Comparison of ENCODE assay signal across 1 cellular context in the genomic region with DNA sequence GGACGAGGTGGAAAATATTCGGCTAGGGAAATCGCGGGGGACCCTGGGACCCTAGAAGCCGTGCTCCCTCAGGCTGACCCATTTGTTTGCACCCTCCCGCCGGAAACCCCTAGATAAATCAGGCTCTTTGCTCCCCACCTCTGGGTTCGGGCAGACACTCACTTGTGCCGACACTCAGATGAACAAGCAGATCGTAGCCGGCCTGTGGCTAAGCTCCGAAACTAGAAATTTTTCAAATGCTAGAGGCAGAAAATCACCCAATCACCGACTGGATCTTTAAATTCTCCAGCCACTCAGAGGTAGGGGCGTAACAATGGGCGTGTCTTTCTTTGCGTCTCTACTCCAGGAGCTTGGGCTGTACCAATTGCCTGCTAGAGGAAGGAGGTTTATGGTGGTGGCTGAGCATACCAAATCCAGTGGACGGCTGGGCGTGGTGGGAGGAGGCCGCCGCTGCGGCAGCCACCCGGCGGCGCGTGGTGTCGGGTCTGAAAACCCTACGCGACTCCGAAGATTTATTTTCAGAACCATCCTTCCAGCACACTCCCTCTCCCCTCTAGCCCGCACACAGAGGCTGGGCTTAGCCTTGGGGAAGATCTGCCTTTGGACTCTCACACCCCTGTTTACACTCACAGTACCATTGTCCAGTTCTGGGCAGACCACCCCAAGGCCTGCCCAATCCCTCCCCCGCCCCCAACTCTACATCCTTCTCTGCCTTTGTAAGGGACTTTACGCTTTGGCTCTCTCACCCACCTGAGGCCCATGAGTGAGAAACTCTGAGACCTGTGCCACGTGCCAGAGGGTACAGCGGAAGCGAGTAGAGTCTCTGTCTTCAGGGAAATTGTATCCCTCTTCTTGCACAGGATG.
TF ChIP-seq lines count a peak whose summit lies in the region.

PIF1 (minus strand) TSS at position 217 of the 864 bp plus-strand sequence. CDS start 1,312 bp downstream, outside the sequence.

TF ChIP-seq in HepG2, 621 proteins besides CTCF, POLR2A, EP300 and RAD21 (continued from another document and continues in another):
- TF ChIP-seq ZBTB40 (IDR thresholded peaks at IDR 0.05) (no peak), ZBTB40 (CRISPR knock-in tag; IDR thresholded peaks at IDR 0.05) (0 out of 2 replicates have a peak, but pooled peaks have one; percentile 9), FOXK2 (IDR thresholded peaks at IDR 0.05) (peak; percentile 86), ZNF230 (CRISPR knock-in tag; IDR thresholded peaks at IDR 0.05) (no peak), SIX4 (CRISPR knock-in tag; IDR thresholded peaks at IDR 0.05) (peak; percentile 14; the same call in 1 of the 2 replicates), ONECUT2 (CRISPR knock-in tag; IDR thresholded peaks at IDR 0.05) (no peak), GTF3A (CRISPR knock-in tag; conservative IDR thresholded peaks at IDR 0.05) (no peak), HNRNPUL1 (IDR thresholded peaks at IDR 0.05; ENCODE audit: low read depth, low read length) (no peak), ZNF775 (CRISPR knock-in tag; IDR thresholded peaks at IDR 0.05; ENCODE audit: borderline replicate concordance) (no peak), ZNF441 (CRISPR knock-in tag; IDR thresholded peaks at IDR 0.05; ENCODE audit: borderline replicate concordance) (peak; percentile 51; the same call in 1 of the 2 replicates), ZNF3 (CRISPR knock-in tag; IDR thresholded peaks at IDR 0.05) (no peak), KLF12 (CRISPR knock-in tag; IDR thresholded peaks at IDR 0.05; ENCODE audit: borderline replicate concordance) (0 out of 2 replicates have a peak, but pooled peaks have one; percentile 24), TIGD3 (CRISPR knock-in tag; IDR thresholded peaks at IDR 0.05; ENCODE audit: borderline replicate concordance) (no peak), SNRNP70 (IDR thresholded peaks at IDR 0.05; ENCODE audit: low read depth, low read length) (no peak), NFE2L1 (CRISPR knock-in tag; IDR thresholded peaks at IDR 0.05; ENCODE audit: borderline replicate concordance) (no peak), PTBP1 (IDR thresholded peaks at IDR 0.05; ENCODE audit: low read depth, low read length, poor library complexity, severe bottlenecking) (no peak)
- TF ChIP-seq, protein P1, sequence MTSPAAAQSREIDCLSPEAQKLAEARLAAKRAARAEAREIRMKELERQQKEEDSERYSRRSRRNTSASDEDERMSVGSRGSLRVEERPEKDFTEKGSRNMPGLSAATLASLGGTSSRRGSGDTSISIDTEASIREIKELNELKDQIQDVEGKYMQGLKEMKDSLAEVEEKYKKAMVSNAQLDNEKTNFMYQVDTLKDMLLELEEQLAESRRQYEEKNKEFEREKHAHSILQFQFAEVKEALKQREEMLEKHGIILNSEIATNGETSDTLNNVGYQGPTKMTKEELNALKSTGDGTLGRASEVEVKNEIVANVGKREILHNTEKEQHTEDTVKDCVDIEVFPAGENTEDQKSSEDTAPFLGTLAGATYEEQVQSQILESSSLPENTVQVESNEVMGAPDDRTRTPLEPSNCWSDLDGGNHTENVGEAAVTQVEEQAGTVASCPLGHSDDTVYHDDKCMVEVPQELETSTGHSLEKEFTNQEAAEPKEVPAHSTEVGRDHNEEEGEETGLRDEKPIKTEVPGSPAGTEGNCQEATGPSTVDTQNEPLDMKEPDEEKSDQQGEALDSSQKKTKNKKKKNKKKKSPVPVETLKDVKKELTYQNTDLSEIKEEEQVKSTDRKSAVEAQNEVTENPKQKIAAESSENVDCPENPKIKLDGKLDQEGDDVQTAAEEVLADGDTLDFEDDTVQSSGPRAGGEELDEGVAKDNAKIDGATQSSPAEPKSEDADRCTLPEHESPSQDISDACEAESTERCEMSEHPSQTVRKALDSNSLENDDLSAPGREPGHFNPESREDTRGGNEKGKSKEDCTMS (CRISPR knock-in tag; conservative IDR thresholded peaks at IDR 0.05) = no peak
- TF ChIP-seq, protein P2, sequence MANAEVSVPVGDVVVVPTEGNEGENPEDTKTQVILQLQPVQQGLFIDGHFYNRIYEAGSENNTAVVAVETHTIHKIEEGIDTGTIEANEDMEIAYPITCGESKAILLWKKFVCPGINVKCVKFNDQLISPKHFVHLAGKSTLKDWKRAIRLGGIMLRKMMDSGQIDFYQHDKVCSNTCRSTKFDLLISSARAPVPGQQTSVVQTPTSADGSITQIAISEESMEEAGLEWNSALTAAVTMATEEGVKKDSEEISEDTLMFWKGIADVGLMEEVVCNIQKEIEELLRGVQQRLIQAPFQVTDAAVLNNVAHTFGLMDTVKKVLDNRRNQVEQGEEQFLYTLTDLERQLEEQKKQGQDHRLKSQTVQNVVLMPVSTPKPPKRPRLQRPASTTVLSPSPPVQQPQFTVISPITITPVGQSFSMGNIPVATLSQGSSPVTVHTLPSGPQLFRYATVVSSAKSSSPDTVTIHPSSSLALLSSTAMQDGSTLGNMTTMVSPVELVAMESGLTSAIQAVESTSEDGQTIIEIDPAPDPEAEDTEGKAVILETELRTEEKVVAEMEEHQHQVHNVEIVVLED (CRISPR knock-in tag; IDR thresholded peaks at IDR 0.05; ENCODE audit: borderline replicate concordance) = peak; percentile 62; the same call in 1 of the 2 replicates
- TF ChIP-seq, protein P3, sequence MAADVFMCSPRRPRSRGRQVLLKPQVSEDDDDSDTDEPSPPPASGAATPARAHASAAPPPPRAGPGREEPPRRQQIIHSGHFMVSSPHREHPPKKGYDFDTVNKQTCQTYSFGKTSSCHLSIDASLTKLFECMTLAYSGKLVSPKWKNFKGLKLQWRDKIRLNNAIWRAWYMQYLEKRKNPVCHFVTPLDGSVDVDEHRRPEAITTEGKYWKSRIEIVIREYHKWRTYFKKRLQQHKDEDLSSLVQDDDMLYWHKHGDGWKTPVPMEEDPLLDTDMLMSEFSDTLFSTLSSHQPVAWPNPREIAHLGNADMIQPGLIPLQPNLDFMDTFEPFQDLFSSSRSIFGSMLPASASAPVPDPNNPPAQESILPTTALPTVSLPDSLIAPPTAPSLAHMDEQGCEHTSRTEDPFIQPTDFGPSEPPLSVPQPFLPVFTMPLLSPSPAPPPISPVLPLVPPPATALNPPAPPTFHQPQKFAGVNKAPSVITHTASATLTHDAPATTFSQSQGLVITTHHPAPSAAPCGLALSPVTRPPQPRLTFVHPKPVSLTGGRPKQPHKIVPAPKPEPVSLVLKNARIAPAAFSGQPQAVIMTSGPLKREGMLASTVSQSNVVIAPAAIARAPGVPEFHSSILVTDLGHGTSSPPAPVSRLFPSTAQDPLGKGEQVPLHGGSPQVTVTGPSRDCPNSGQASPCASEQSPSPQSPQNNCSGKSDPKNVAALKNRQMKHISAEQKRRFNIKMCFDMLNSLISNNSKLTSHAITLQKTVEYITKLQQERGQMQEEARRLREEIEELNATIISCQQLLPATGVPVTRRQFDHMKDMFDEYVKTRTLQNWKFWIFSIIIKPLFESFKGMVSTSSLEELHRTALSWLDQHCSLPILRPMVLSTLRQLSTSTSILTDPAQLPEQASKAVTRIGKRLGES (CRISPR knock-in tag; IDR thresholded peaks at IDR 0.05; ENCODE audit: borderline replicate concordance) = no peak
- TF ChIP-seq, protein P4, sequence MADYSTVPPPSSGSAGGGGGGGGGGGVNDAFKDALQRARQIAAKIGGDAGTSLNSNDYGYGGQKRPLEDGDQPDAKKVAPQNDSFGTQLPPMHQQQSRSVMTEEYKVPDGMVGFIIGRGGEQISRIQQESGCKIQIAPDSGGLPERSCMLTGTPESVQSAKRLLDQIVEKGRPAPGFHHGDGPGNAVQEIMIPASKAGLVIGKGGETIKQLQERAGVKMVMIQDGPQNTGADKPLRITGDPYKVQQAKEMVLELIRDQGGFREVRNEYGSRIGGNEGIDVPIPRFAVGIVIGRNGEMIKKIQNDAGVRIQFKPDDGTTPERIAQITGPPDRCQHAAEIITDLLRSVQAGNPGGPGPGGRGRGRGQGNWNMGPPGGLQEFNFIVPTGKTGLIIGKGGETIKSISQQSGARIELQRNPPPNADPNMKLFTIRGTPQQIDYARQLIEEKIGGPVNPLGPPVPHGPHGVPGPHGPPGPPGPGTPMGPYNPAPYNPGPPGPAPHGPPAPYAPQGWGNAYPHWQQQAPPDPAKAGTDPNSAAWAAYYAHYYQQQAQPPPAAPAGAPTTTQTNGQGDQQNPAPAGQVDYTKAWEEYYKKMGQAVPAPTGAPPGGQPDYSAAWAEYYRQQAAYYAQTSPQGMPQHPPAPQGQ (CRISPR knock-in tag; IDR thresholded peaks at IDR 0.05; ENCODE audit: borderline replicate concordance) = no peak
- TF ChIP-seq, protein P5, sequence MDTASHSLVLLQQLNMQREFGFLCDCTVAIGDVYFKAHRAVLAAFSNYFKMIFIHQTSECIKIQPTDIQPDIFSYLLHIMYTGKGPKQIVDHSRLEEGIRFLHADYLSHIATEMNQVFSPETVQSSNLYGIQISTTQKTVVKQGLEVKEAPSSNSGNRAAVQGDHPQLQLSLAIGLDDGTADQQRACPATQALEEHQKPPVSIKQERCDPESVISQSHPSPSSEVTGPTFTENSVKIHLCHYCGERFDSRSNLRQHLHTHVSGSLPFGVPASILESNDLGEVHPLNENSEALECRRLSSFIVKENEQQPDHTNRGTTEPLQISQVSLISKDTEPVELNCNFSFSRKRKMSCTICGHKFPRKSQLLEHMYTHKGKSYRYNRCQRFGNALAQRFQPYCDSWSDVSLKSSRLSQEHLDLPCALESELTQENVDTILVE (CRISPR knock-in tag; IDR thresholded peaks at IDR 0.05) = no peak
